In genomic region chr11:128711136-128711535, GRCh38 we compare ENCODE assay signal across 18 cellular contexts. TPM values are rescaled to one million over a fixed set of nuclear protein-coding genes. Genes with fewer than 3 reads are reported as not detected.
DNase-seq lines count a peak whose midpoint lies in the region; ATAC-seq and TF ChIP-seq lines count a peak whose summit lies in the region.
"Had no signal": no experiment of that assay in that cellular context is flagged by ENCODE, and none has a peak within 500 bp of the region (broad histone marks: within the 10 kb centered on the region; RNA-seq: fewer than 3 reads in every experiment).

No MANE protein-coding gene starts in this region.

- CTCF ChIA-PET in naive thymus-derived CD4-positive, alpha-beta T cell (lab: Charles Lee): no interaction called here

- no peak overlapping the region for H3K9ac ChIP-seq in BLaER1

- no peaks in the 10 kb centered on the region for H3K27me3 Mint-ChIP-seq in naive thymus-derived CD4-positive, alpha-beta T cell
- H3K27me3 Mint-ChIP-seq: dendritic cell treated with granulocyte-macrophage colony-stimulating factor and Interleukin-4, amounts not matched to agents 40 ng/mL and 50 ng/mL, for 4 days had no signal

- no peak overlapping the region for H3K4me3 ChIP-seq in BLaER1
- H3K4me3 ChIP-seq in brain microvascular endothelial cell (ENCODE audit: low read depth, low read length): no peak overlapping the region
- H3K4me3 ChIP-seq in naive thymus-derived CD4-positive, alpha-beta T cell (ENCODE audit: low read length): no peak overlapping the region
- H3K4me3 ChIP-seq: Peyer's patch, right atrium auricular region had no signal

- H3K27me3 ChIP-seq in BLaER1 (no peaks in the 10 kb centered on the region), brain microvascular endothelial cell (replicated peaks) (no peaks in the 10 kb centered on the region)
- H3K27me3 ChIP-seq in naive thymus-derived CD4-positive, alpha-beta T cell (ENCODE audit: control insufficient read depth in 2 of 2, insufficient read depth in 2 of 2, low read length in 2 of 2): no peaks in the 10 kb centered on the region
- H3K27me3 ChIP-seq: Peyer's patch, right atrium auricular region had no signal

- intact Hi-C loops in naive thymus-derived CD4-positive, alpha-beta T cell (cut with micrococcal nuclease): loop anchor here in 1 of 2 donors (1.0 kb wide), 1 partner anchor 14 kb away; no protein-coding TSS in a partner anchor

- H3K27ac Mint-ChIP-seq in naive thymus-derived CD4-positive, alpha-beta T cell: peak overlapping the region in 6 of 9 donors; percentile 5 to 99 (median 58)
- H3K27ac Mint-ChIP-seq: activated naive CD4-positive, alpha-beta T cell treated with anti-CD3 and anti-CD28 coated beads, Interleukin-2, amount 50 U/mL, for 72 hours had no signal

- peaks cover 100% of the 10 kb centered on the region for H4K20me1 ChIP-seq in BLaER1

- peaks cover 90% of the 10 kb centered on the region for H3K36me3 ChIP-seq in BLaER1
- H3K36me3 ChIP-seq in brain microvascular endothelial cell (replicated peaks): peaks cover 3% of the 10 kb centered on the region
- peaks cover 0 to 13% (median 4%) of the 10 kb centered on the region in 3 experiments for H3K36me3 ChIP-seq in naive thymus-derived CD4-positive, alpha-beta T cell (ENCODE audit: control insufficient read depth in 2 of 3, insufficient read depth in 3 of 3, low read length in 3 of 3)
- H3K36me3 ChIP-seq: Peyer's patch, right atrium auricular region had no signal

- no peak overlapping the region for H3K27ac ChIP-seq in BLaER1
- H3K27ac ChIP-seq in brain microvascular endothelial cell: peak overlapping the region; percentile 91
- peak overlapping the region; percentile 10 for H3K27ac ChIP-seq in naive thymus-derived CD4-positive, alpha-beta T cell (ENCODE audit: low read depth, low read length)
- H3K27ac ChIP-seq: C4-2B, Peyer's patch had no signal

- H3K9me3 Mint-ChIP-seq in naive thymus-derived CD4-positive, alpha-beta T cell: peaks cover 0 to 8% (median 0%) of the 10 kb centered on the region in 11 donors

- POLR2A ChIA-PET in naive thymus-derived CD4-positive, alpha-beta T cell (lab: Charles Lee): interaction anchor here (0.8 to 4.2 kb wide), 6 partner anchors 8 to 25 kb away, joined by 3 to 18 read pairs (median 6); no protein-coding TSS in a partner anchor

- peaks cover 0 to 45% (median 15%) of the 10 kb centered on the region in 5 donors for H3K36me3 Mint-ChIP-seq in naive thymus-derived CD4-positive, alpha-beta T cell

- H3K9me3 ChIP-seq in BLaER1: peaks cover 19% of the 10 kb centered on the region; the same call in 1 of the 2 replicates
- H3K9me3 ChIP-seq in naive thymus-derived CD4-positive, alpha-beta T cell (ENCODE audit: control insufficient read depth in 2 of 3, low read length in 3 of 3): no peaks in the 10 kb centered on the region
- H3K9me3 ChIP-seq: Peyer's patch, right atrium auricular region had no signal

- DNase-seq in HS-5 (ENCODE audit: low read depth) (peak; percentile 69), brain microvascular endothelial cell (peak; percentile 77), erythroblast (lab: John Stamatoyannopoulos, UW) (no peak), midbrain (lab: John Stamatoyannopoulos, UW) (no peak), RPMI8226 (no peak)
- no peak for DNase-seq in naive thymus-derived CD4-positive, alpha-beta T cell
- DNase-seq: kidney glomerular epithelial cell; NCI-H1048; Peyer's patch; stimulated activated naive CD4-positive, alpha-beta T cell treated with Interleukin-2 at 50 U/mL for 16 hours had no signal

- peaks cover 75 to 100% (median 98%) of the 10 kb centered on the region in 7 donors for H3K4me1 Mint-ChIP-seq in naive thymus-derived CD4-positive, alpha-beta T cell

- in situ Hi-C loops in brain microvascular endothelial cell (cut with HindIII; ENCODE audit: low pct_ligation_motif_present, low sequenced_read_pairs): no loop called here

- ATAC-seq in naive thymus-derived CD4-positive, alpha-beta T cell: no peak
- ATAC-seq in HG02870 (IDR thresholded peaks at IDR 0.05; ENCODE audit: unreplicated experiment): no peak
- ATAC-seq: activated naive CD4-positive, alpha-beta T cell treated with anti-CD3 and anti-CD28 coated beads, Interleukin-2, amount 50 U/mL, for 72 hours; HepG2 had no signal

- H3K4me1 ChIP-seq in BLaER1: peaks cover 100% of the 10 kb centered on the region
- peaks cover 70 to 73% of the 10 kb centered on the region in 2 donors for H3K4me1 ChIP-seq in naive thymus-derived CD4-positive, alpha-beta T cell (ENCODE audit: control insufficient read depth in 2 of 2, insufficient read depth in 2 of 2, low read length in 2 of 2)

- peak overlapping the region in 1 of 10 donors; percentile 15 for H3K4me3 Mint-ChIP-seq in naive thymus-derived CD4-positive, alpha-beta T cell
- H3K4me3 Mint-ChIP-seq: dendritic cell treated with granulocyte-macrophage colony-stimulating factor and Interleukin-4, amounts not matched to agents 40 ng/mL and 50 ng/mL, for 4 days had no signal

- no peak for TF ChIP-seq POLR2A in erythroblast (IDR thresholded peaks at IDR 0.05; ENCODE audit: low read length)

- no peak for TF ChIP-seq CTCF in brain microvascular endothelial cell (IDR thresholded peaks at IDR 0.05; ENCODE audit: low read depth, low read length, missing control alignments)

- H3K4me2 ChIP-seq in BLaER1: peak overlapping the region; percentile 97; the same call in 1 of the 2 replicates

RNA-seq across cellular contexts. Expression of gene FLI1, which starts 17.3 kb away (rescaled TPM):
- 100 to 1,000 TPM in 1 of 5 experiments, 10 to 100 TPM in 4; 80.8 to 108 (median 89.3) TPM for total RNA-seq in naive thymus-derived CD4-positive, alpha-beta T cell
- 10 to 100 TPM; 52.1 to 53.8 TPM for polyA plus RNA-seq in naive thymus-derived CD4-positive, alpha-beta T cell
- total RNA-seq: HepG2, NCI-H460 had no signal
- polyA plus RNA-seq: HepG2 had no signal

Comparison
In these comparisons a context has a peak if more than half of its experiments do, and no peak if none do; other contexts are left out.
1. DNase-seq: peak in HS-5 (single experiment) and brain microvascular endothelial cell (single experiment); none in naive thymus-derived CD4-positive, alpha-beta T cell (0 of 9), erythroblast (0 of 2), midbrain (single experiment) and RPMI8226 (single experiment).